1 cellular context compared by ENCODE assay signal in the genomic region with DNA sequence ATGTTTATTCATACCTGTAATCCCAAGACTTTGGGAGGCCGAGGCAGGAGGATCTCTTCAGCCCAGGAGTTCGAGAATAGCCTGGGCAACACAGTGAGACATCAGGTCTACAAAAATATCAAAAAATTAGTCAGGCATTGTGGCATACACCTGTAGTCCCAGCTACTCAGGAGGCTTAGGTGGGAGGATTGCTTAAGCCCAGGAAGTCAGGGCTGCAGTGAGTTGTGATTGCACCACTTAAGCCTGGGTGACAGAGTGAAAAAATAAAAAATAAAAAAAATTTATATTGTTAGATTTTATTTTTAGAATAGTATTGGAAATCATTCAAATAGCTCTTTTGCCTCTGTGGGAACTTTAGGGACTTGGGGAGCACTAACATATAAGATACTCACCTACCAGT.
TF ChIP-seq lines count a peak whose summit lies in the region.

No MANE protein-coding gene starts in this region.

TF ChIP-seq in HepG2, 621 proteins besides CTCF, POLR2A, EP300 and RAD21:
- no peak for TF ChIP-seq YEATS4 (CRISPR knock-in tag; IDR thresholded peaks at IDR 0.05; ENCODE audit: borderline replicate concordance)
- TF ChIP-seq ZNF317 (CRISPR knock-in tag; IDR thresholded peaks at IDR 0.05), result no peak
- TF ChIP-seq PCBP1 (IDR thresholded peaks at IDR 0.05; ENCODE audit: borderline replicate concordance, low read depth, low read length), result no peak
- TF ChIP-seq NR2C2 (CRISPR knock-in tag; IDR thresholded peaks at IDR 0.05; ENCODE audit: borderline replicate concordance), result no peak
- TF ChIP-seq CHD2 (IDR thresholded peaks at IDR 0.05; ENCODE audit: low read depth, low read length), result no peak
- TF ChIP-seq, protein P1, sequence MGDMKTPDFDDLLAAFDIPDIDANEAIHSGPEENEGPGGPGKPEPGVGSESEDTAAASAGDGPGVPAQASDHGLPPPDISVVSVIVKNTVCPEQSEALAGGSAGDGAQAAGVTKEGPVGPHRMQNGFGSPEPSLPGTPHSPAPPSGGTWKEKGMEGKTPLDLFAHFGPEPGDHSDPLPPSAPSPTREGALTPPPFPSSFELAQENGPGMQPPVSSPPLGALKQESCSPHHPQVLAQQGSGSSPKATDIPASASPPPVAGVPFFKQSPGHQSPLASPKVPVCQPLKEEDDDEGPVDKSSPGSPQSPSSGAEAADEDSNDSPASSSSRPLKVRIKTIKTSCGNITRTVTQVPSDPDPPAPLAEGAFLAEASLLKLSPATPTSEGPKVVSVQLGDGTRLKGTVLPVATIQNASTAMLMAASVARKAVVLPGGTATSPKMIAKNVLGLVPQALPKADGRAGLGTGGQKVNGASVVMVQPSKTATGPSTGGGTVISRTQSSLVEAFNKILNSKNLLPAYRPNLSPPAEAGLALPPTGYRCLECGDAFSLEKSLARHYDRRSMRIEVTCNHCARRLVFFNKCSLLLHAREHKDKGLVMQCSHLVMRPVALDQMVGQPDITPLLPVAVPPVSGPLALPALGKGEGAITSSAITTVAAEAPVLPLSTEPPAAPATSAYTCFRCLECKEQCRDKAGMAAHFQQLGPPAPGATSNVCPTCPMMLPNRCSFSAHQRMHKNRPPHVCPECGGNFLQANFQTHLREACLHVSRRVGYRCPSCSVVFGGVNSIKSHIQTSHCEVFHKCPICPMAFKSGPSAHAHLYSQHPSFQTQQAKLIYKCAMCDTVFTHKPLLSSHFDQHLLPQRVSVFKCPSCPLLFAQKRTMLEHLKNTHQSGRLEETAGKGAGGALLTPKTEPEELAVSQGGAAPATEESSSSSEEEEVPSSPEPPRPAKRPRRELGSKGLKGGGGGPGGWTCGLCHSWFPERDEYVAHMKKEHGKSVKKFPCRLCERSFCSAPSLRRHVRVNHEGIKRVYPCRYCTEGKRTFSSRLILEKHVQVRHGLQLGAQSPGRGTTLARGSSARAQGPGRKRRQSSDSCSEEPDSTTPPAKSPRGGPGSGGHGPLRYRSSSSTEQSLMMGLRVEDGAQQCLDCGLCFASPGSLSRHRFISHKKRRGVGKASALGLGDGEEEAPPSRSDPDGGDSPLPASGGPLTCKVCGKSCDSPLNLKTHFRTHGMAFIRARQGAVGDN (CRISPR knock-in tag; IDR thresholded peaks at IDR 0.05), result no peak
- TF ChIP-seq, protein P2, sequence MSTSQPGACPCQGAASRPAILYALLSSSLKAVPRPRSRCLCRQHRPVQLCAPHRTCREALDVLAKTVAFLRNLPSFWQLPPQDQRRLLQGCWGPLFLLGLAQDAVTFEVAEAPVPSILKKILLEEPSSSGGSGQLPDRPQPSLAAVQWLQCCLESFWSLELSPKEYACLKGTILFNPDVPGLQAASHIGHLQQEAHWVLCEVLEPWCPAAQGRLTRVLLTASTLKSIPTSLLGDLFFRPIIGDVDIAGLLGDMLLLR (CRISPR knock-in tag; IDR thresholded peaks at IDR 0.05), result no peak
- no peak for TF ChIP-seq MAFG (CRISPR knock-in tag; IDR thresholded peaks at IDR 0.05)
- TF ChIP-seq ZNF644 (CRISPR knock-in tag; IDR thresholded peaks at IDR 0.05; ENCODE audit: low read depth), result no peak
- TF ChIP-seq TBP (CRISPR knock-in tag; IDR thresholded peaks at IDR 0.05), result no peak
- no peak for TF ChIP-seq ERF (CRISPR knock-in tag; IDR thresholded peaks at IDR 0.05)
- TF ChIP-seq YY1 (IDR thresholded peaks at IDR 0.05; ENCODE audit: insufficient read depth, insufficient replicate concordance, low read depth, low read length), result no peak
- TF ChIP-seq, protein P3, sequence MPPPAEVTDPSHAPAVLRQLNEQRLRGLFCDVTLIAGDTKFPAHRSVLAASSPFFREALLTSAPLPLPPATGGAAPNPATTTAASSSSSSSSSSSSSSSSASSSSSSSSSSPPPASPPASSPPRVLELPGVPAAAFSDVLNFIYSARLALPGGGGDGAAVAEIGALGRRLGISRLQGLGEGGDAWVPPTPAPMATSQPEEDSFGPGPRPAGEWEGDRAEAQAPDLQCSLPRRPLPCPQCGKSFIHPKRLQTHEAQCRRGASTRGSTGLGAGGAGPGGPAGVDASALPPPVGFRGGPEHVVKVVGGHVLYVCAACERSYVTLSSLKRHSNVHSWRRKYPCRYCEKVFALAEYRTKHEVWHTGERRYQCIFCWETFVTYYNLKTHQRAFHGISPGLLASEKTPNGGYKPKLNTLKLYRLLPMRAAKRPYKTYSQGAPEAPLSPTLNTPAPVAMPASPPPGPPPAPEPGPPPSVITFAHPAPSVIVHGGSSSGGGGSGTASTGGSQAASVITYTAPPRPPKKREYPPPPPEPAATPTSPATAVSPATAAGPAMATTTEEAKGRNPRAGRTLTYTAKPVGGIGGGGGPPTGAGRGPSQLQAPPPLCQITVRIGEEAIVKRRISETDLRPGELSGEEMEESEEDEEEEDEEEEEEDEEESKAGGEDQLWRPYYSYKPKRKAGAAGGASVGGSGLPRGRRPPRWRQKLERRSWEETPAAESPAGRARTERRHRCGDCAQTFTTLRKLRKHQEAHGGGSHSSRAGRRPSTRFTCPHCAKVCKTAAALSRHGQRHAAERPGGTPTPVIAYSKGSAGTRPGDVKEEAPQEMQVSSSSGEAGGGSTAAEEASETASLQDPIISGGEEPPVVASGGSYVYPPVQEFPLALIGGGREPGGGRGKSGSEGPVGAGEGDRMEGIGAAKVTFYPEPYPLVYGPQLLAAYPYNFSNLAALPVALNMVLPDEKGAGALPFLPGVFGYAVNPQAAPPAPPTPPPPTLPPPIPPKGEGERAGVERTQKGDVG (CRISPR knock-in tag; IDR thresholded peaks at IDR 0.05; ENCODE audit: borderline replicate concordance), result no peak
- no peak for TF ChIP-seq ZSCAN31 (CRISPR knock-in tag; IDR thresholded peaks at IDR 0.05; ENCODE audit: low read depth)
- TF ChIP-seq JUNB (CRISPR knock-in tag; IDR thresholded peaks at IDR 0.05; ENCODE audit: borderline replicate concordance), result no peak
- no peak for TF ChIP-seq SOX5 (CRISPR knock-in tag; IDR thresholded peaks at IDR 0.05; ENCODE audit: borderline replicate concordance)
TF ChIP-seq in HepG2: peak in this region for 0.
